In the genomic region with DNA sequence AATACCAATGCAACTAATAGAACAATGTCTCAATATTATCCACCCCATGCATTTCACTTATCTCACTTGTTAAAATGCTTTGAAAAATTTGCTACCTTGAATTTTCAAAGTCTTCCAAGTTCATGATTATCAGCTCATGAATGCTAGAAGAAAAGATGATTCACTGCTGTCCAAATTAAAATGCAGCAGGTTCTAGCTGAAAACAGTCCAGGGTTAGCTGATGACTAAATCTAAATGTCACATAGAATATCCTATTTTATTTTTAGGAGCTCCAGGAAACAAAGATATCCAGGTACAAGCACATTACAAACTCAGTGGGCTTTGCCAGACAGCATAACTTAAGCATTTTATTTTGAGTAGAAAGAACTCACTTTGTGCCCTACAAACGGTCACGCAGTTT, we compare ENCODE assay signal across 1 cellular context.
TF ChIP-seq lines count a peak whose summit lies in the region.

No MANE protein-coding gene starts in this region.

TF ChIP-seq in SK-N-SH, 30 proteins besides CTCF, POLR2A, EP300 and RAD21 (continued from another document):
- TF ChIP-seq, protein P1, sequence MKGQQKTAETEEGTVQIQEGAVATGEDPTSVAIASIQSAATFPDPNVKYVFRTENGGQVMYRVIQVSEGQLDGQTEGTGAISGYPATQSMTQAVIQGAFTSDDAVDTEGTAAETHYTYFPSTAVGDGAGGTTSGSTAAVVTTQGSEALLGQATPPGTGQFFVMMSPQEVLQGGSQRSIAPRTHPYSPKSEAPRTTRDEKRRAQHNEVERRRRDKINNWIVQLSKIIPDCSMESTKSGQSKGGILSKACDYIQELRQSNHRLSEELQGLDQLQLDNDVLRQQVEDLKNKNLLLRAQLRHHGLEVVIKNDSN (IDR thresholded peaks at IDR 0.05; ENCODE audit: borderline replicate concordance, low read depth) = no peak
- TF ChIP-seq PBX3 (IDR thresholded peaks at IDR 0.05) = no peak
